19 cellular contexts compared by ENCODE assay signal in genomic region chr3:175199961-175200360, GRCh38.
DNase-seq lines count a peak whose midpoint lies in the region; TF ChIP-seq lines count a peak whose summit lies in the region.
"Had no signal": no experiment of that assay in that cellular context is flagged by ENCODE, and none has a peak within 500 bp of the region (broad histone marks: within the 10 kb centered on the region; RNA-seq: fewer than 3 reads in every experiment).

No MANE protein-coding gene starts in this region.

- H2BK120ac ChIP-seq in neuronal stem cell (ENCODE audit: low read depth, low read length): no peak overlapping the region

- CTCF ChIA-PET in SK-N-SH (lab: Yijun Ruan, JAX): interaction anchor here (0.6 kb wide), 2 partner anchors 45 to 133 kb away, joined by 3 read pairs; no protein-coding TSS in a partner anchor
- CTCF ChIA-PET in A673 (lab: Charles Lee): no interaction called here

- TF ChIP-seq CTCF in SK-N-SH (IDR thresholded peaks at IDR 0.05) (no peak), mesothelial cell of epicardium (IDR thresholded peaks at IDR 0.05; ENCODE audit: unreplicated experiment) (no peak), A673 (conservative IDR thresholded peaks at IDR 0.05; ENCODE audit: low read depth, low read length) (no peak)

- DNase-seq in ELR (ENCODE audit: low read depth) (peak; percentile 23), SK-N-SH (no peak), dedifferentiated amniotic fluid mesenchymal stem cell (ENCODE audit: extremely low spot score) (peak; percentile 71), neuronal stem cell (ENCODE audit: low spot score) (no peak), GM03348 (ENCODE audit: low spot score) (no peak), AML-193 (lab: John Stamatoyannopoulos, UW) (no peak), mesothelial cell of epicardium (ENCODE audit: low spot score in 2 of 2, unreplicated experiment in 2 of 2) (no peak), A673 (ENCODE audit: low spot score) (no peak)
- DNase-seq: ACHN, COR-L47, KG1, NCI-H1417, NCI-H1930, NCI-H226, NCI-H524 treated with DMSO at 0.1 percent for 48 hours, PC-3, SIG-M5 had no signal

- H2BK5ac ChIP-seq in neuronal stem cell (ENCODE audit: low read length): no peak overlapping the region

- H3K9me3 ChIP-seq in SK-N-SH: no peaks in the 10 kb centered on the region
- no peaks in the 10 kb centered on the region for H3K9me3 ChIP-seq in neuronal stem cell (replicated peaks in 1 of 2; ENCODE audit: control insufficient read depth in 2 of 2, insufficient read depth in 1 of 2, low read depth in 1 of 2, low read length in 2 of 2)
- H3K9me3 ChIP-seq in A673 (ENCODE audit: low read depth, low read length, poor library complexity, severe bottlenecking): no peaks in the 10 kb centered on the region

- WGBS in SK-N-SH (ENCODE audit: low lambda C conversion rate): 78% methylated on average over 1 of the region's 1 CpG
- no CpG with 5 or more reads among the region's 1 CpG for WGBS in neuronal stem cell (ENCODE audit: extremely low coverage in 2 of 2, insufficient read length in 2 of 2, insufficient replicate concordance in 1 of 2), 2 donors

- H3K4me2 ChIP-seq in SK-N-SH (no peak overlapping the region), neuronal stem cell (ENCODE audit: insufficient read depth, low read length, poor library complexity, severe bottlenecking) (no peak overlapping the region)

- H2AK5ac ChIP-seq in neuronal stem cell (ENCODE audit: low read depth, low read length): no peak overlapping the region

- no peaks in the 10 kb centered on the region for H3K36me3 ChIP-seq in SK-N-SH (replicated peaks in 1 of 2; ENCODE audit: control insufficient read depth in 1 of 2, insufficient read depth in 2 of 2, low read length in 1 of 2)
- no peaks in the 10 kb centered on the region for H3K36me3 ChIP-seq in neuronal stem cell (replicated peaks in 1 of 2; ENCODE audit: control insufficient read depth in 2 of 2, insufficient read depth in 2 of 2, low read length in 2 of 2)
- no peaks in the 10 kb centered on the region for H3K36me3 ChIP-seq in A673 (ENCODE audit: insufficient read depth, low read length, poor library complexity, severe bottlenecking)

- no peak overlapping the region for H3K4me3 ChIP-seq in SK-N-SH (ENCODE audit: low read depth in 2 of 2, low read length in 1 of 2)
- no peak overlapping the region for H3K4me3 ChIP-seq in neuronal stem cell (ENCODE audit: low read length in 2 of 2)
- no peak overlapping the region for H3K4me3 ChIP-seq in A673 (ENCODE audit: low read depth, low read length, poor library complexity, severe bottlenecking)

- H3K9ac ChIP-seq in SK-N-SH (no peak overlapping the region), neuronal stem cell (ENCODE audit: low read depth, low read length, poor library complexity) (no peak overlapping the region)

- no peak overlapping the region for H3K18ac ChIP-seq in neuronal stem cell (ENCODE audit: low read length)

- no peaks in the 10 kb centered on the region for H3K79me1 ChIP-seq in neuronal stem cell (ENCODE audit: low read depth, low read length)

- H3K23ac ChIP-seq in neuronal stem cell (ENCODE audit: low read depth, low read length, poor library complexity): no peak overlapping the region

- H2AFZ ChIP-seq in SK-N-SH (ENCODE audit: low read depth) (no peak overlapping the region), neuronal stem cell (ENCODE audit: low read length) (peak overlapping the region; percentile 6)

- no peak overlapping the region for H4K8ac ChIP-seq in neuronal stem cell (ENCODE audit: low read depth, low read length)

- TF ChIP-seq EP300 in SK-N-SH (IDR thresholded peaks at IDR 0.05; ENCODE audit: borderline replicate concordance in 1 of 2, low read depth in 1 of 2, low read length in 1 of 2): 0 out of 4 replicates have a peak, but pooled peaks of 1 of the 2 experiments have one; percentile 16

- H3K4me3 Mint-ChIP-seq in mesothelial cell of epicardium: no peak overlapping the region
- H3K4me3 Mint-ChIP-seq: CD14-positive monocyte had no signal

- no TSS peak for BruUV-seq in A673 (replicated peaks; lab: Mats Ljungman, UMichigan)

- POLR2A ChIA-PET in SK-N-SH (lab: Yijun Ruan, JAX): no interaction called here
- POLR2A ChIA-PET in A673 (lab: Charles Lee; ENCODE audit: low non-redundant PET): no interaction called here

- no peak overlapping the region for H3K27ac Mint-ChIP-seq in mesothelial cell of epicardium
- H3K27ac Mint-ChIP-seq: CD14-positive monocyte had no signal

- H3K27ac ChIP-seq in SK-N-SH (ENCODE audit: low read depth in 2 of 2, low read length in 1 of 2) (peak overlapping the region in 1 of 2 experiments; percentile 27; a peak in 1 of 4 replicates), neuronal stem cell (replicated peaks; ENCODE audit: low read length) (no peak overlapping the region), A673 (ENCODE audit: low read depth, low read length, poor library complexity, severe bottlenecking) (no peak overlapping the region)
- H3K27ac ChIP-seq: RWPE1 had no signal

- intact Hi-C loops in A673 (cut with micrococcal nuclease; ENCODE audit: unreplicated experiment): no loop called here

- H3K4me1 Mint-ChIP-seq in mesothelial cell of epicardium: peaks cover 6% of the 10 kb centered on the region
- H3K4me1 Mint-ChIP-seq: CD14-positive monocyte had no signal

- no peak overlapping the region for H2BK15ac ChIP-seq in neuronal stem cell (ENCODE audit: low read length)

- H3K9me2 ChIP-seq in SK-N-SH: no peaks in the 10 kb centered on the region

- H3K36me3 Mint-ChIP-seq in mesothelial cell of epicardium: peaks cover 5% of the 10 kb centered on the region
- H3K36me3 Mint-ChIP-seq: CD14-positive monocyte had no signal

- no peak overlapping the region for H3K14ac ChIP-seq in neuronal stem cell (ENCODE audit: low read length)

- no peaks in the 10 kb centered on the region for H4K20me1 ChIP-seq in SK-N-SH (ENCODE audit: insufficient read depth)

- no peak for TF ChIP-seq RAD21 in SK-N-SH (IDR thresholded peaks at IDR 0.05; ENCODE audit: low read length)

- H3K27me3 Mint-ChIP-seq in mesothelial cell of epicardium (ENCODE audit: low read depth): no peaks in the 10 kb centered on the region

- H3K4me1 ChIP-seq in SK-N-SH (ENCODE audit: control insufficient read depth in 1 of 2, insufficient read depth in 2 of 2, low read depth in 1 of 2, low read length in 1 of 2): no peaks in the 10 kb centered on the region; a peak in 2 of 4 replicates
- no peaks in the 10 kb centered on the region for H3K4me1 ChIP-seq in neuronal stem cell (ENCODE audit: control insufficient read depth in 2 of 2, insufficient read depth in 1 of 2, low read depth in 1 of 2, low read length in 2 of 2)
- H3K4me1 ChIP-seq in A673 (ENCODE audit: insufficient read depth, low read length, poor library complexity, severe bottlenecking): no peaks in the 10 kb centered on the region

- H2BK12ac ChIP-seq in neuronal stem cell (ENCODE audit: low read length): no peak overlapping the region

- no peaks in the 10 kb centered on the region for H3K79me2 ChIP-seq in SK-N-SH (ENCODE audit: insufficient read depth)

- H3K27me3 ChIP-seq in SK-N-SH (ENCODE audit: insufficient read depth) (no peaks in the 10 kb centered on the region), neuronal stem cell (ENCODE audit: control insufficient read depth in 3 of 3, insufficient read depth in 3 of 3, low read depth in 1 of 3, low read length in 3 of 3) (no peaks in the 10 kb centered on the region), A673 (replicated peaks; ENCODE audit: insufficient read depth, low read depth, low read length, poor library complexity) (no peaks in the 10 kb centered on the region)

- H3K9me3 Mint-ChIP-seq in mesothelial cell of epicardium: peaks cover 35% of the 10 kb centered on the region

- no peak overlapping the region for H3K4ac ChIP-seq in neuronal stem cell (ENCODE audit: low read length)

- H4K91ac ChIP-seq in neuronal stem cell (ENCODE audit: low read depth, low read length, poor library complexity): no peak overlapping the region

- peaks cover 8% of the 10 kb centered on the region for H3F3A ChIP-seq in SK-N-SH (replicated peaks; ENCODE audit: insufficient read depth)

TF ChIP-seq in SK-N-SH, 30 proteins besides CTCF, POLR2A, EP300 and RAD21:
- TF ChIP-seq POLR2AphosphoS5 (IDR thresholded peaks at IDR 0.05; ENCODE audit: low read depth, low read length) (no peak), PBX3 (IDR thresholded peaks at IDR 0.05) (0 out of 2 replicates have a peak, but pooled peaks have one; percentile 4)

Comparison
In these comparisons a context has a peak if more than half of its experiments do, and no peak if none do; other contexts are left out.
1. DNase-seq: peak in ELR (single experiment) and dedifferentiated amniotic fluid mesenchymal stem cell (single experiment); none in SK-N-SH (single experiment), neuronal stem cell (single experiment), GM03348 (single experiment), AML-193 (0 of 2), mesothelial cell of epicardium (0 of 2) and A673 (single experiment).